17 cellular contexts compared by ENCODE assay signal in the genomic region with DNA sequence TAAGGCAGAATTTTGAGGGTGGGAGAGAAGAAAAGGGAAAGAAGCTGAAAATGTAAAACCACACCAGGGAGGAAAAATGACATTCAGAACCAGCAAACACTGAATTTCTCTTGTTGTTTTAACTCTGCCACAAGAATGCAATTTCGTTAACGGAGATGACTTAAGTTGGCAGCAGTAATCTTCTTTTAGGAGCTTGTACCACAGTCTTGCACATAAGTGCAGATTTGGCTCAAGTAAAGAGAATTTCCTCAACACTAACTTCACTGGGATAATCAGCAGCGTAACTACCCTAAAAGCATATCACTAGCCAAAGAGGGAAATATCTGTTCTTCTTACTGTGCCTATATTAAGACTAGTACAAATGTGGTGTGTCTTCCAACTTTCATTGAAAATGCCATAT. TPM values are rescaled to one million over a fixed set of nuclear protein-coding genes. Genes with fewer than 3 reads are reported as not detected.
DNase-seq lines count a peak whose midpoint lies in the region; ATAC-seq and TF ChIP-seq lines count a peak whose summit lies in the region.
"Had no signal": no experiment of that assay in that cellular context is flagged by ENCODE, and none has a peak within 500 bp of the region (broad histone marks: within the 10 kb centered on the region; RNA-seq: fewer than 3 reads in every experiment).

No MANE protein-coding gene starts in this region.

- peaks cover 35% of the 10 kb centered on the region for H4K20me1 ChIP-seq in osteoblast (ENCODE audit: insufficient read depth, low read length)

- H3K4me3 Mint-ChIP-seq in HFFc6 = peak overlapping the region; percentile 47
- H3K4me3 Mint-ChIP-seq: CD4-positive, alpha-beta memory T cell; H9 had no signal

- H3K27me3 ChIP-seq in osteoblast (ENCODE audit: insufficient read depth, low read length) = no peaks in the 10 kb centered on the region
- peaks cover 0 to 18% (median 4%) of the 10 kb centered on the region in 9 donors for H3K27me3 ChIP-seq in heart left ventricle
- H3K27me3 ChIP-seq: BE2C had no signal

- H3K79me2 ChIP-seq in osteoblast (ENCODE audit: insufficient read depth, low read length) = peaks cover 44% of the 10 kb centered on the region

- in situ Hi-C loops in astrocyte of the spinal cord (cut with HindIII; ENCODE audit: low sequenced_read_pairs) = no loop called here
- in situ Hi-C loops in GM13976 (cut with MboI; ENCODE audit: low sequenced_read_pairs, unreplicated experiment) = no loop called here

- no peak overlapping the region for H3K4me3 ChIP-seq in astrocyte of the spinal cord (ENCODE audit: low read depth, low read length)
- peak overlapping the region; percentile 15 for H3K4me3 ChIP-seq in osteoblast (ENCODE audit: insufficient read depth, low read length)
- no peak overlapping the region for H3K4me3 ChIP-seq in heart left ventricle

- H3K27me3 Mint-ChIP-seq in HFFc6 (ENCODE audit: insufficient read depth) = peaks cover 74% of the 10 kb centered on the region

- no peak overlapping the region for H2AFZ ChIP-seq in osteoblast (ENCODE audit: low read length)

- no peak for TF ChIP-seq POLR2A in heart left ventricle (IDR thresholded peaks at IDR 0.05)

- peak overlapping the region; percentile 96 for H3K27ac Mint-ChIP-seq in HFFc6
- H3K27ac Mint-ChIP-seq: CD4-positive, alpha-beta memory T cell; H9 had no signal

- 47 to 92% (median 71%) methylated on average over 3 of the region's 3 CpGs for WGBS in heart left ventricle, 4 donors

- H3K36me3 ChIP-seq in osteoblast (ENCODE audit: insufficient read depth, low read length) (peaks cover 82% of the 10 kb centered on the region), heart left ventricle (no peaks in the 10 kb centered on the region)
- H3K36me3 ChIP-seq: BE2C had no signal

- H3K9me3 Mint-ChIP-seq in HFFc6 = peaks cover 55% of the 10 kb centered on the region
- H3K9me3 Mint-ChIP-seq: H9 had no signal

- TF ChIP-seq CTCF in HFFc6 (IDR thresholded peaks at IDR 0.05) (no peak), astrocyte of the spinal cord (IDR thresholded peaks at IDR 0.05; ENCODE audit: low read depth, low read length) (no peak), osteoblast (IDR thresholded peaks at IDR 0.05; ENCODE audit: extremely low read depth, low read depth, low read length) (no peak), heart left ventricle (IDR thresholded peaks at IDR 0.05) (no peak), GM13976 (IDR thresholded peaks at IDR 0.05; ENCODE audit: borderline replicate concordance, control extremely low read depth, extremely low read depth, insufficient read depth, missing control alignments) (no peak)

- H3K4me1 ChIP-seq in osteoblast (ENCODE audit: insufficient read depth, low read length) (peaks cover 37% of the 10 kb centered on the region), heart left ventricle (no peaks in the 10 kb centered on the region)

- ATAC-seq in HG02884 (IDR thresholded peaks at IDR 0.05; ENCODE audit: unreplicated experiment) (no peak), heart left ventricle (no peak), HG03457 (IDR thresholded peaks at IDR 0.05; ENCODE audit: unreplicated experiment) (no peak)

- peak overlapping the region; percentile 64 for H3K27ac ChIP-seq in osteoblast (ENCODE audit: low read depth, low read length)
- no peak overlapping the region for H3K27ac ChIP-seq in heart left ventricle

- intact Hi-C loops in heart left ventricle (cut with DNase I) = no loop called here

- H3K4me1 Mint-ChIP-seq in HFFc6 (ENCODE audit: low read depth) = peaks cover 92% of the 10 kb centered on the region
- H3K4me1 Mint-ChIP-seq: CD4-positive, alpha-beta memory T cell had no signal

- peak overlapping the region; percentile 42 for H3K4me2 ChIP-seq in osteoblast (ENCODE audit: insufficient read depth, low read length)

- peaks cover 86% of the 10 kb centered on the region for H3K36me3 Mint-ChIP-seq in HFFc6 (ENCODE audit: low read depth)
- H3K36me3 Mint-ChIP-seq: CD4-positive, alpha-beta memory T cell had no signal

- DNase-seq in DMS79 (lab: John Stamatoyannopoulos, UW) (peak; percentile 55), HFFc6 (no peak), astrocyte of the spinal cord (ENCODE audit: low read depth, low spot score) (peak; percentile 47), osteoblast (ENCODE audit: insufficient read length, low spot score, missing footprints) (peak; percentile 62), heart left ventricle (no peak), GM13976 (ENCODE audit: low spot score) (no peak)
- DNase-seq: BE2C; CD4-positive, alpha-beta memory T cell; H9; Karpas-422; NCI-H1417; NCI-H1930; NCI-H2171 treated with DMSO at 0.1 percent for 48 hours; NCI-H510A treated with DMSO at 0.1 percent for 48 hours had no signal

- H3K9me3 ChIP-seq in osteoblast (ENCODE audit: low read depth, low read length) (no peaks in the 10 kb centered on the region), heart left ventricle (peaks cover 0 to 6% (median 0%) of the 10 kb centered on the region in 12 donors)
- H3K9me3 ChIP-seq: BE2C had no signal

RNA-seq across cellular contexts. Expression of a gene that starts 15.5 kb away (rescaled TPM):
- 1,000 to 10,000 TPM; 2,146 to 4,099 (median 3,549) TPM for total RNA-seq in HFFc6 (2021; fragmentation: NEBNext Ultra II Directional; extraction: Animal tissue kit (Norgen Biotek cat#: 25700))
- total RNA-seq in osteoblast = 457 and 499 TPM in 2 replicates
- 1 to 10 TPM in 1 of 9 donors, under 1 TPM in 3, not detected in 5; 0.07 to 2.3 (median 0.44) TPM for total RNA-seq in heart left ventricle
- polyA plus RNA-seq in heart left ventricle = under 1 TPM in 1 of 2 donors, not detected in 1; 0.04 TPM
- total RNA-seq: CD4-positive, alpha-beta memory T cell; OCI-LY7 had no signal
- polyA plus RNA-seq: CD4-positive, alpha-beta memory T cell had no signal

Comparison
In these comparisons a context has a peak if more than half of its experiments do, and no peak if none do; other contexts are left out.
1. DNase-seq: peak in DMS79 (single experiment), astrocyte of the spinal cord (single experiment) and osteoblast (single experiment); none in HFFc6 (single experiment), heart left ventricle (0 of 5) and GM13976 (single experiment).
2. RNA of a gene that starts 15.5 kb away (total RNA-seq): 2,146 to 4,099 TPM in HFFc6 and 457 to 499 TPM in osteoblast; 0.07 to 2.3 TPM in heart left ventricle; every median in the first group is over 100 times any median in the second.